Comparison of ENCODE assay signal across 22 cellular contexts in the genomic region with DNA sequence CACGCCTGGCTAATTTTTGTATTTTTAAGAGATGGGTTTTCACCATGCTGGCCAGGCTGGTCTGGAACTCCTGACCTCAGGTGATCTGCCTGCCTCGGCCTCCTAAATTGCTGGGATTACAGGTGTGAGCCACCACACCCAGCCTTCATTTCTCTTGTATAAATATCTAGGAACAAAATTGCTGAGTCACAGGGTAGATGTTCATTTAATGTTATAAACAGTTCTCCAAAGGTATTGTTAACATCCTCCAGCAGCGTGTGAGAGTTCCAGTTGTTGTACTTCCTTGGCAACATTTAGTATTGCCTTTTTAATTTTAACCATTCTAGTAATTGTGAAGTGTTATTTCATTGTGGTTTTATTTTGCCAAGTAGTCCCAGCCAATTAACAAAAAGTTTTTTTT.
"Had no signal": no experiment of that assay in that cellular context is flagged by ENCODE, and none has a peak within 500 bp of the region (broad histone marks: within the 10 kb centered on the region; RNA-seq: fewer than 3 reads in every experiment).

No MANE protein-coding gene starts in this region.

- H3K4me3 ChIP-seq: Peyer's patch, SJCRH30 had no signal

- H3K36me3 ChIP-seq: Peyer's patch, SJCRH30 had no signal

- ATAC-seq: PC-3, Right ventricle myocardium inferior, SK-N-SH treated with all-trans-retinoic acid at 6 μM for 48 hours had no signal

- H3K27ac ChIP-seq: Peyer's patch, SJCRH30 had no signal

- H3K4me1 ChIP-seq: Peyer's patch had no signal

- H3K27me3 ChIP-seq: Peyer's patch, SJCRH30 had no signal

- H3K9me3 ChIP-seq: Peyer's patch, SJCRH30 had no signal

- DNase-seq: KBM-7, MV-4-11, NCI-H1048, NCI-H1105, NCI-H1417, NCI-H1436 treated with DMSO at 0.1 percent for 48 hours, NCI-H1694 treated with DMSO at 0.1 percent for 48 hours, NCI-H1930, NCI-H2081, NCI-H2107, NCI-H226, NCI-H446, NCI-H510A, NCI-H524 treated with DMSO at 0.1 percent for 48 hours, NCI-H69, NCI-H774, PC-3, Peyer's patch, SHP77 treated with DMSO at 0.1 percent for 48 hours, SJCRH30 had no signal
